8 cellular contexts compared by ENCODE assay signal in genomic region chr11:71420455-71421241, GRCh38. TPM values are rescaled to one million over a fixed set of nuclear protein-coding genes. Genes with fewer than 3 reads are reported as not detected.
DNase-seq lines count a peak whose midpoint lies in the region; ATAC-seq, FAIRE-seq and TF ChIP-seq lines count a peak whose summit lies in the region.

No MANE protein-coding gene starts in this region.

- peak overlapping the region; percentile 13 to 38 (median 22) for H3K27ac ChIP-seq in right lobe of liver

- H3K27me3 ChIP-seq in bronchial epithelial cell (ENCODE audit: control insufficient read depth, insufficient read depth, low read length) = peaks cover 1% of the 10 kb centered on the region
- no peaks in the 10 kb centered on the region for H3K27me3 ChIP-seq in right lobe of liver

- TF ChIP-seq POLR2A in right lobe of liver (IDR thresholded peaks at IDR 0.05) = no peak

- no peak for FAIRE-seq in bronchial epithelial cell (lab: Jason Lieb, UNC)

- H3K9me3 ChIP-seq in right lobe of liver = no peaks in the 10 kb centered on the region

- peak; percentile 82 for TF ChIP-seq CTCF in bronchial epithelial cell (IDR thresholded peaks at IDR 0.05; ENCODE audit: insufficient read depth, low read length, severe bottlenecking)
- TF ChIP-seq CTCF in right lobe of liver (IDR thresholded peaks at IDR 0.05) = peak; percentile 75 to 89 (median 83)

- no peak overlapping the region for H3K4me3 ChIP-seq in bronchial epithelial cell (ENCODE audit: low read depth, low read length)
- H3K4me3 ChIP-seq in right lobe of liver = no peak overlapping the region

- 38% methylated on average over 16 of the region's 16 CpGs for WGBS in right lobe of liver (ENCODE audit: insufficient coverage, low coverage, low lambda C conversion rate, missing lambda C conversion rate)

- no peaks in the 10 kb centered on the region for H3K36me3 ChIP-seq in bronchial epithelial cell (ENCODE audit: control insufficient read depth, insufficient read depth, low read length)
- H3K36me3 ChIP-seq in right lobe of liver = no peaks in the 10 kb centered on the region

- ATAC-seq in right lobe of liver (peak; percentile 84 to 90 (median 85)), HG02798 (IDR thresholded peaks at IDR 0.05; ENCODE audit: poor library complexity, unreplicated experiment) (no peak), HG02763 (IDR thresholded peaks at IDR 0.05; ENCODE audit: unreplicated experiment) (no peak), HG02885 (IDR thresholded peaks at IDR 0.05; ENCODE audit: poor library complexity, unreplicated experiment) (no peak)

- peaks cover 0 to 16% (median 6%) of the 10 kb centered on the region in 4 donors for H3K4me1 ChIP-seq in right lobe of liver

- DNase-seq in COLO668 (lab: John Stamatoyannopoulos, UW; ENCODE audit: unreplicated experiment) (peak; percentile 28), GM19240 (ENCODE audit: insufficient read length, low spot score) (peak; percentile 23), NCI-H460 (ENCODE audit: extremely low read depth, low read depth) (peak; percentile 50), bronchial epithelial cell (ENCODE audit: low read depth) (peak; percentile 51), right lobe of liver (peak in 1 of 3 donors; percentile 74)

- intact Hi-C loops in right lobe of liver (cut with DNase I) = no loop called here

RNA-seq across cellular contexts. Expression of gene DHCR7, which starts 27.5 kb away (rescaled TPM):
- 33.6 and 37.0 TPM in 2 replicates for total RNA-seq in NCI-H460 (2014; rRNA removed; shearing (Covaris generic))
- polyA plus RNA-seq in NCI-H460 (2014; cell fraction: nucleus; rRNA removed) = 86.1 and 98.5 TPM in 2 replicates
- total RNA-seq in bronchial epithelial cell (29.4 and 60.3 TPM in 2 replicates), right lobe of liver (100 to 1,000 TPM in 4 of 6 experiments, 10 to 100 TPM in 2; 42.0 to 320 (median 126) TPM)

RNA-seq across cellular contexts. Expression of gene NADSYN1, which starts 32.4 kb away (rescaled TPM):
- total RNA-seq in NCI-H460 (2014; rRNA removed; shearing (Covaris generic)) = 41.9 and 54.3 TPM in 2 replicates
- 222 and 280 TPM in 2 replicates for polyA plus RNA-seq in NCI-H460 (2014; cell fraction: nucleus; rRNA removed)
- 69.8 and 91.3 TPM in 2 replicates for total RNA-seq in bronchial epithelial cell
- 10 to 100 TPM; 26.4 to 54.7 (median 35.4) TPM for total RNA-seq in right lobe of liver

Comparison
In these comparisons a context has a peak if more than half of its experiments do, and no peak if none do; other contexts are left out.
1. ATAC-seq: peak in right lobe of liver (4 of 4); none in HG02798 (single experiment), HG02763 (single experiment) and HG02885 (single experiment).